ENCODE assay signal across 8 cellular contexts in the genomic region with DNA sequence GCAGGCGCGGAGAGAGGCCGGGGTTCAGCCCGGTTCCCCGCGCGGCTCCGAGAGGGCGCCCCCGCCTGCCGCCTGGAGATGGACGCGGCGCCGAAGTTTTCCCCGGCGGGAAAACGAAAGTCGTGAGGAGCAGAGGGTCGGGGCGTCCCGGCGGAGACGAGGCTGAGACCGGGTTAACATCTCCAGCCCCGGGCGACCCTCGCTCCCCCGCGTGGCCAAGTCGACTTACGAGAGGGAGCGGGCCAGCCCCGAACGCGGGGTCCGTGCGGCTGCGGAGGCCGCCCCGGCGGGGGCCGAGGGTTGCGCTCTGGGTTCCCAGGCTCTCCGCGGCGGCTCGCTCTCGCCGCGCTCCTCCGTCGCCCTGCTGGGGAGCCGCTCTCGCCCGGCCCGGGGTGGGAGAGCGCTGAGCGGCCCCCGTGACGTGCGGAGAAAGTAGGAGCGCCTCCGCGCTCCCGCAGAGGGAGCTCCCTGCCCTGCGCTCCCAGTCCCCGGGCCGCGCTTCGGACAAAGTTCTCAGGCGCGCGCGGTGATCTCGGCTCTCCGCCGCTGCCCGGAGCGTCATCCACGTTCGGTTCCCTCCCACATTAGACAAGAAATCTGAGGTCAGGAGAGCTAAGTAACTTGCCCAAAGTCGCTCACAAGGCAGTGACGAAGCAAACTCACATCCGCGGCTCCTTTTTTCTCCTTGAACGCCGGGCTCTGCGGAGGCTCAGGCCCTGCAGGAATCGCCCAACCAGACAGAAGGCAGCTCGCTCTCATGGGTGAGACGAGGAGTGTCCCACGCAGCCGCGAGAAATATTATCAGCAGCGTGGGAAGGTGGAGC. TPM values are rescaled to one million over a fixed set of nuclear protein-coding genes. Genes with fewer than 3 reads are reported as not detected.
DNase-seq lines count a peak whose midpoint lies in the region; ATAC-seq, FAIRE-seq and TF ChIP-seq lines count a peak whose summit lies in the region.

No MANE protein-coding gene starts in this region.

- peaks cover 4% of the 10 kb centered on the region for H3K27me3 Mint-ChIP-seq in activated CD4-positive, alpha-beta memory T cell treated with anti-CD3 and anti-CD28 coated beads for 36 hours

- H3K4me3 ChIP-seq in GM12865 (ENCODE audit: low read depth, low read length): peak overlapping the region; percentile 63
- peak overlapping the region; percentile 68 to 76 (median 73) for H3K4me3 ChIP-seq in H1 (ENCODE audit: extremely low read depth in 1 of 4, insufficient read depth in 2 of 4, low read depth in 3 of 4, low read length in 4 of 4)

- TF ChIP-seq POLR2A in H1 (IDR thresholded peaks at IDR 0.05; ENCODE audit: control extremely low read depth in 1 of 2, low read depth in 2 of 2, low read length in 2 of 2): peak in 1 of 2 experiments; percentile 11; a peak in 1 of 3 replicates

- ATAC-seq in HG03342 (IDR thresholded peaks at IDR 0.05; ENCODE audit: unreplicated experiment): no peak
- no peak for ATAC-seq in GM19035 (IDR thresholded peaks at IDR 0.05; ENCODE audit: unreplicated experiment)

- peak overlapping the region; percentile 85; the same call in 1 of the 2 replicates for H4K8ac ChIP-seq in H1 (ENCODE audit: extremely low read depth, insufficient read depth, low read length)

- H3K14ac ChIP-seq in H1 (ENCODE audit: insufficient read length): no peak overlapping the region

- peak overlapping the region; percentile 35; the same call in 1 of the 2 replicates for H3K27ac ChIP-seq in H1 (ENCODE audit: low read depth, low read length)

- H2BK12ac ChIP-seq in H1 (ENCODE audit: low read depth, low read length): peak overlapping the region; percentile 88

- peaks cover 18 to 35% (median 27%) of the 10 kb centered on the region in 4 experiments for H3K4me1 ChIP-seq in H1 (replicated peaks in 1 of 4; ENCODE audit: control insufficient read depth in 3 of 4, insufficient read depth in 4 of 4, low read length in 3 of 4)

- peak overlapping the region; percentile 34 for H3K56ac ChIP-seq in H1 (replicated peaks; ENCODE audit: insufficient read length, low read depth, low read length)

- peak overlapping the region; percentile 27 for H3K4ac ChIP-seq in H1 (replicated peaks; ENCODE audit: insufficient read length, low read depth, low read length)

- H3K4me1 Mint-ChIP-seq in activated CD4-positive, alpha-beta memory T cell treated with anti-CD3 and anti-CD28 coated beads for 36 hours (ENCODE audit: low read depth): peaks cover 80% of the 10 kb centered on the region

- H2BK20ac ChIP-seq in H1 (ENCODE audit: low read length): peak overlapping the region; percentile 19; the same call in 1 of the 2 replicates

- H3K9me3 Mint-ChIP-seq in activated CD4-positive, alpha-beta memory T cell treated with anti-CD3 and anti-CD28 coated beads for 36 hours: no peaks in the 10 kb centered on the region

- intact Hi-C loops in activated CD4-positive, alpha-beta memory T cell treated with anti-CD3 and anti-CD28 coated beads for 36 hours (cut with micrococcal nuclease): loop anchor here (1.0 to 10.0 kb wide), 9 partner anchors 44 to 1491 kb away; partner anchors contain the start of genes CERT1, FAM169A, IQGAP2 and POLK

- CTCF ChIA-PET in activated CD4-positive, alpha-beta memory T cell treated with anti-CD3 and anti-CD28 coated beads for 36 hours (lab: Charles Lee): interaction anchor here (0.6 to 2.0 kb wide), 6 partner anchors 17 to 184 kb away, joined by 3 to 8 read pairs (median 3); partner anchors contain the start of gene ANKRD31
- CTCF ChIA-PET in H1 (lab: Charles Lee; ENCODE audit: partially characterized antibody): interaction anchor here (0.6 to 4.3 kb wide), 5 partner anchors 13 to 183 kb away, joined by 3 to 29 read pairs (median 5); partner anchors contain the start of gene ANKRD31

- H3K79me2 ChIP-seq in H1 (ENCODE audit: control insufficient read depth in 1 of 2, insufficient read depth in 2 of 2, low read length in 2 of 2): peaks cover 0 to 37% of the 10 kb centered on the region in 2 experiments; a peak in 2 of 4 replicates

- peak overlapping the region; percentile 83 for H3K18ac ChIP-seq in H1 (ENCODE audit: extremely low read depth, low read length)

- H2AK5ac ChIP-seq in H1 (ENCODE audit: low read depth, low read length): no peak overlapping the region; the same call in 1 of the 2 replicates

- H3K36me3 Mint-ChIP-seq in activated CD4-positive, alpha-beta memory T cell treated with anti-CD3 and anti-CD28 coated beads for 36 hours: peaks cover 2% of the 10 kb centered on the region

- no peaks in the 10 kb centered on the region for H3K36me3 ChIP-seq in H1 (ENCODE audit: control insufficient read depth in 2 of 4, insufficient read depth in 4 of 4, low read length in 3 of 4)

- peak overlapping the region; percentile 10 for H4K5ac ChIP-seq in H1 (ENCODE audit: insufficient read length, low read depth, low read length)

- DNase-seq in GM12865 (ENCODE audit: low read depth) (peak; percentile 52), LHCN-M2 (ENCODE audit: low read depth) (peak; percentile 70), H1 (ENCODE audit: low read depth in 1 of 2, low spot score in 2 of 2) (peak in 1 of 2 experiments; percentile 70), medulla oblongata (ENCODE audit: extremely low spot score) (peak; percentile 26)
- peak; percentile 71 for DNase-seq in activated CD4-positive, alpha-beta memory T cell treated with anti-CD3 and anti-CD28 coated beads for 36 hours
- peak; percentile 27 for DNase-seq in stimulated activated CD8-positive, alpha-beta memory T cell treated with anti-CD3 and anti-CD28 coated beads, Interleukin-12 subunit alpha, Interleukin-12 subunit beta, amount 100 ng/mL, for 1 hour (ENCODE audit: low read depth)

- peaks cover 13% of the 10 kb centered on the region for H3K23me2 ChIP-seq in H1 (ENCODE audit: low read depth, low read length)

- H4K20me1 ChIP-seq in H1 (replicated peaks in 1 of 2; ENCODE audit: control insufficient read depth in 1 of 2, insufficient read depth in 2 of 2, low read length in 2 of 2): peaks cover 0 to 8% of the 10 kb centered on the region in 2 experiments

- peaks cover 0 to 33% (median 15%) of the 10 kb centered on the region in 4 experiments; a peak in 4 of 7 replicates for H3K27me3 ChIP-seq in H1 (replicated peaks in 1 of 4; ENCODE audit: control insufficient read depth in 3 of 4, extremely low read depth in 1 of 4, insufficient read depth in 3 of 4, low read length in 3 of 4)

- H3K4me3 Mint-ChIP-seq in activated CD4-positive, alpha-beta memory T cell treated with anti-CD3 and anti-CD28 coated beads for 36 hours: peak overlapping the region; percentile 81

- peak overlapping the region; percentile 45 for H4K91ac ChIP-seq in H1 (replicated peaks; ENCODE audit: insufficient read length, low read length)

- no peak for TF ChIP-seq EP300 in H1 (IDR thresholded peaks at IDR 0.05; ENCODE audit: borderline replicate concordance in 1 of 2, low read depth in 2 of 2, low read length in 2 of 2)

- H3K9me3 ChIP-seq in H1 (ENCODE audit: insufficient read depth in 2 of 2, low read depth in 1 of 2, low read length in 1 of 2): no peaks in the 10 kb centered on the region

- no peak overlapping the region for H2BK120ac ChIP-seq in H1 (replicated peaks; ENCODE audit: low read depth, low read length)

- TF ChIP-seq RAD21 in H1 (IDR thresholded peaks at IDR 0.05 in 1 of 2, conservative IDR thresholded peaks at IDR 0.05 in 1 of 2; ENCODE audit: low read depth in 2 of 2, low read length in 2 of 2): no peak

- H3K79me1 ChIP-seq in H1 (ENCODE audit: low read depth, low read length): no peaks in the 10 kb centered on the region

- no peak for FAIRE-seq in H1 (lab: Jason Lieb, UNC)

- peak overlapping the region; percentile 84 for H3K27ac Mint-ChIP-seq in activated CD4-positive, alpha-beta memory T cell treated with anti-CD3 and anti-CD28 coated beads for 36 hours

- peak overlapping the region; percentile 93 to 97 for H3K4me2 ChIP-seq in H1 (ENCODE audit: insufficient read depth in 1 of 2, low read depth in 2 of 2, low read length in 2 of 2)

- POLR2A ChIA-PET in activated CD4-positive, alpha-beta memory T cell treated with anti-CD3 and anti-CD28 coated beads for 36 hours (lab: Charles Lee): interaction anchor here (0.9 to 2.5 kb wide), 5 partner anchors 10 to 284 kb away, joined by 3 to 16 read pairs (median 6); partner anchors contain the start of genes ANKRD31 and HMGCR
- POLR2A ChIA-PET in H1 (lab: Charles Lee; ENCODE audit: partially characterized antibody): interaction anchor here (1.0 to 3.2 kb wide), 3 partner anchors 10 to 188 kb away, joined by 3 to 12 read pairs (median 4); partner anchors contain the start of gene ANKRD31

- H2AFZ ChIP-seq in H1 (ENCODE audit: low read length): peak overlapping the region; percentile 60

- TF ChIP-seq CTCF in GM12865 (IDR thresholded peaks at IDR 0.05; ENCODE audit: insufficient read depth, low read depth, low read length, missing control alignments) (no peak), H1 (IDR thresholded peaks at IDR 0.05; ENCODE audit: control extremely low read depth in 1 of 3, insufficient read depth in 1 of 3, low read depth in 1 of 3, low read length in 3 of 3) (peak in 1 of 3 experiments; percentile 0; a peak in 1 of 4 replicates)

- no peak overlapping the region for H3K23ac ChIP-seq in H1 (ENCODE audit: insufficient read length)

- H2BK5ac ChIP-seq in H1 (ENCODE audit: low read depth, low read length): peak overlapping the region; percentile 54; the same call in 1 of the 2 replicates

- 1% methylated on average over 80 of the region's 96 CpGs; no CpG with 5 or more reads in 1 of the 2 experiments for WGBS in H1 (ENCODE audit: extremely low coverage in 1 of 2, insufficient coverage in 1 of 2, insufficient read length in 1 of 2, insufficient replicate concordance in 2 of 2, low coverage in 1 of 2, low lambda C conversion rate in 2 of 2, missing lambda C conversion rate in 1 of 2), 2 experiments

- H2BK15ac ChIP-seq in H1 (ENCODE audit: low read length): peak overlapping the region; percentile 85; the same call in 1 of the 2 replicates

- peak overlapping the region; percentile 51 to 90 (median 72) for H3K9ac ChIP-seq in H1 (replicated peaks in 1 of 4; ENCODE audit: extremely low read depth in 1 of 4, low read depth in 3 of 4, low read length in 3 of 4)

TF ChIP-seq in H1, 55 proteins besides CTCF, POLR2A, EP300 and RAD21 (continues in another document):
- no peak for TF ChIP-seq KDM1A (IDR thresholded peaks at IDR 0.05; ENCODE audit: borderline replicate concordance, low read length)
- TF ChIP-seq JUND (IDR thresholded peaks at IDR 0.05; ENCODE audit: low read length): no peak

RNA-seq across cellular contexts. Expression of gene GCNT4, which starts 1.1 kb away (rescaled TPM):
- 0.06 and 0.23 TPM in 2 replicates for total RNA-seq in LHCN-M2 (2014; rRNA removed)
- 0.09 TPM for polyA plus RNA-seq in LHCN-M2 (2012)
- total RNA-seq in activated CD4-positive, alpha-beta memory T cell treated with anti-CD3 and anti-CD28 coated beads for 36 hours: 1 to 10 TPM; 2.4 TPM
- 14.4 and 14.5 TPM in 2 replicates for total RNA-seq in H1 (2021; fragmentation: NEBNext Ultra II Directional; extraction: Animal tissue kit (Norgen Biotek cat#: 25700))
- polyA plus RNA-seq in H1 (2011; rRNA removed): 0.61 and 1.1 TPM in 2 replicates
- 1.3 TPM for polyA plus RNA-seq in H1 (2011; cell fraction: cytosol; rRNA removed)
- polyA plus RNA-seq in H1 (2011; cell fraction: nucleus; rRNA removed): 0.68 TPM
- 0.99 to 4.2 TPM (median 2.0 TPM) in 4 replicates for polyA plus RNA-seq in H1 (2012, experiment 1 of 2)
- polyA plus RNA-seq in H1 (2012, experiment 2 of 2): 0.47 TPM
- 7.1 TPM for polyA plus RNA-seq in H1 (2013, experiment 1 of 2)
- polyA plus RNA-seq in H1 (2013, experiment 2 of 2): 7.8 TPM
- 2.9 and 4.3 TPM in 2 replicates for polyA minus RNA-seq in H1 (2011; rRNA and poly(A)+ RNA removed)
- polyA minus RNA-seq in H1 (2011; cell fraction: cytosol; rRNA and poly(A)+ RNA removed): 2.6 TPM
- polyA minus RNA-seq in H1 (2011; cell fraction: nucleus; rRNA and poly(A)+ RNA removed): 4.6 TPM
